ENCODE assay signal across 1 cellular context in the genomic region with DNA sequence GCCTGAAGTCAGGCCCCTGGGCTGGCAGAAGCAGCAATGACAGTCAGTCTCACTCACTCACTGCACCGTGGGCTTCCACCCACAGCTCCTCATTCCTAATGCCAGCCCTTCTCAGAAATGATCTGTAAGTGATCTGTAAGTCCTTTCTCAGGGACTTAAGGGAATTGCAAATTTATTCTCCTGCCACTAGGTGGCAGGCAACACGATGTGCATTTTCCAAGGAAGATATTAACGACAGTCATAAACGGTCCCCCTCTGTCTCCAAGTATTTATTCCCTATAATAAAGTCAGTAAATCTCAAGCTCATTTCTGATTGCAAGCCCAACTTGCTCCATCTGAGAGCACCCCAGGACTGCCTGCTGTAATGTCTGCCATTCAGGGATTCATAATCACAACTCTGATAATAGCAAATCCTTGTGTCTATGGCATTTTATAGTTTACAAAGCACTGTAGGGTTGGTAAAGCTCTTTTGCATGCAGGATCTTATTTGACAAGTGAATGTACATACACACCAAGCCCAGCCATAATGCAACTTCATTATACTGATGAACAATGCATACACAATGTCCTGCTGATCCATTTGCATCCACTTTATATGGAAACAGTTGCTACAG.
TF ChIP-seq lines count a peak whose summit lies in the region.

No MANE protein-coding gene starts in this region.

TF ChIP-seq in GM23338, 12 proteins besides CTCF, POLR2A, EP300 and RAD21 (continued from another document):
- TF ChIP-seq, protein P1, sequence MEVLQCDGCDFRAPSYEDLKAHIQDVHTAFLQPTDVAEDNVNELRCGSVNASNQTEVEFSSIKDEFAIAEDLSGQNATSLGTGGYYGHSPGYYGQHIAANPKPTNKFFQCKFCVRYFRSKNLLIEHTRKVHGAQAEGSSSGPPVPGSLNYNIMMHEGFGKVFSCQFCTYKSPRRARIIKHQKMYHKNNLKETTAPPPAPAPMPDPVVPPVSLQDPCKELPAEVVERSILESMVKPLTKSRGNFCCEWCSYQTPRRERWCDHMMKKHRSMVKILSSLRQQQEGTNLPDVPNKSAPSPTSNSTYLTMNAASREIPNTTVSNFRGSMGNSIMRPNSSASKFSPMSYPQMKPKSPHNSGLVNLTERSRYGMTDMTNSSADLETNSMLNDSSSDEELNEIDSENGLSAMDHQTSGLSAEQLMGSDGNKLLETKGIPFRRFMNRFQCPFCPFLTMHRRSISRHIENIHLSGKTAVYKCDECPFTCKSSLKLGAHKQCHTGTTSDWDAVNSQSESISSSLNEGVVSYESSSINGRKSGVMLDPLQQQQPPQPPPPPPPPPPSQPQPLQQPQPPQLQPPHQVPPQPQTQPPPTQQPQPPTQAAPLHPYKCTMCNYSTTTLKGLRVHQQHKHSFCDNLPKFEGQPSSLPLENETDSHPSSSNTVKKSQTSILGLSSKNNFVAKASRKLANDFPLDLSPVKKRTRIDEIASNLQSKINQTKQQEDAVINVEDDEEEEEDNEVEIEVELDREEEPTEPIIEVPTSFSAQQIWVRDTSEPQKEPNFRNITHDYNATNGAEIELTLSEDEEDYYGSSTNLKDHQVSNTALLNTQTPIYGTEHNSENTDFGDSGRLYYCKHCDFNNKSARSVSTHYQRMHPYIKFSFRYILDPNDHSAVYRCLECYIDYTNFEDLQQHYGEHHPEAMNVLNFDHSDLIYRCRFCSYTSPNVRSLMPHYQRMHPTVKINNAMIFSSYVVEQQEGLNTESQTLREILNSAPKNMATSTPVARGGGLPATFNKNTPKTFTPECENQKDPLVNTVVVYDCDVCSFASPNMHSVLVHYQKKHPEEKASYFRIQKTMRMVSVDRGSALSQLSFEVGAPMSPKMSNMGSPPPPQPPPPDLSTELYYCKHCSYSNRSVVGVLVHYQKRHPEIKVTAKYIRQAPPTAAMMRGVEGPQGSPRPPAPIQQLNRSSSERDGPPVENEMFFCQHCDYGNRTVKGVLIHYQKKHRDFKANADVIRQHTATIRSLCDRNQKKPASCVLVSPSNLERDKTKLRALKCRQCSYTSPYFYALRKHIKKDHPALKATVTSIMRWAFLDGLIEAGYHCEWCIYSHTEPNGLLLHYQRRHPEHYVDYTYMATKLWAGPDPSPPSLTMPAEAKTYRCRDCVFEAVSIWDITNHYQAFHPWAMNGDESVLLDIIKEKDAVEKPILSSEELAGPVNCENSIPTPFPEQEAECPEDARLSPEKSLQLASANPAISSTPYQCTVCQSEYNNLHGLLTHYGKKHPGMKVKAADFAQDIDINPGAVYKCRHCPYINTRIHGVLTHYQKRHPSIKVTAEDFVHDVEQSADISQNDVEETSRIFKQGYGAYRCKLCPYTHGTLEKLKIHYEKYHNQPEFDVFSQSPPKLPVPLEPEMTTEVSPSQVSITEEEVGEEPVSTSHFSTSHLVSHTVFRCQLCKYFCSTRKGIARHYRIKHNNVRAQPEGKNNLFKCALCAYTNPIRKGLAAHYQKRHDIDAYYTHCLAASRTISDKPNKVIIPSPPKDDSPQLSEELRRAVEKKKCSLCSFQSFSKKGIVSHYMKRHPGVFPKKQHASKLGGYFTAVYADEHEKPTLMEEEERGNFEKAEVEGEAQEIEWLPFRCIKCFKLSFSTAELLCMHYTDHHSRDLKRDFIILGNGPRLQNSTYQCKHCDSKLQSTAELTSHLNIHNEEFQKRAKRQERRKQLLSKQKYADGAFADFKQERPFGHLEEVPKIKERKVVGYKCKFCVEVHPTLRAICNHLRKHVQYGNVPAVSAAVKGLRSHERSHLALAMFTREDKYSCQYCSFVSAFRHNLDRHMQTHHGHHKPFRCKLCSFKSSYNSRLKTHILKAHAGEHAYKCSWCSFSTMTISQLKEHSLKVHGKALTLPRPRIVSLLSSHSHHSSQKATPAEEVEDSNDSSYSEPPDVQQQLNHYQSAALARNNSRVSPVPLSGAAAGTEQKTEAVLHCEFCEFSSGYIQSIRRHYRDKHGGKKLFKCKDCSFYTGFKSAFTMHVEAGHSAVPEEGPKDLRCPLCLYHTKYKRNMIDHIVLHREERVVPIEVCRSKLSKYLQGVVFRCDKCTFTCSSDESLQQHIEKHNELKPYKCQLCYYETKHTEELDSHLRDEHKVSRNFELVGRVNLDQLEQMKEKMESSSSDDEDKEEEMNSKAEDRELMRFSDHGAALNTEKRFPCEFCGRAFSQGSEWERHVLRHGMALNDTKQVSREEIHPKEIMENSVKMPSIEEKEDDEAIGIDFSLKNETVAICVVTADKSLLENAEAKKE (CRISPR knock-in tag; IDR thresholded peaks at IDR 0.05), result no peak
